ENCODE assay signal across 10 cellular contexts in genomic region chr2:218879881-218880748, GRCh38. TPM values are rescaled to one million over a fixed set of nuclear protein-coding genes. Genes with fewer than 3 reads are reported as not detected.
DNase-seq lines count a peak whose midpoint lies in the region; ATAC-seq and TF ChIP-seq lines count a peak whose summit lies in the region.
"Had no signal": no experiment of that assay in that cellular context is flagged by ENCODE, and none has a peak within 500 bp of the region (broad histone marks: within the 10 kb centered on the region; RNA-seq: fewer than 3 reads in every experiment).

No MANE protein-coding gene starts in this region.

- peaks cover 2% of the 10 kb centered on the region for H3K36me3 Mint-ChIP-seq in mesothelial cell of epicardium

- peak overlapping the region; percentile 74 for H3K4me3 Mint-ChIP-seq in mesothelial cell of epicardium

- POLR2A ChIA-PET in PC-3 (lab: Charles Lee; ENCODE audit: unreplicated experiment), result interaction anchor here (0.7 kb wide), 1 partner anchor 84 kb away, joined by 5 read pairs; no protein-coding TSS in a partner anchor

- H3K27ac ChIP-seq in PC-3 (ENCODE audit: low read length), result no peak overlapping the region
- H3K27ac ChIP-seq: 22Rv1 had no signal

- no peak for TF ChIP-seq CTCF in PC-3 (conservative IDR thresholded peaks at IDR 0.05; ENCODE audit: low read depth, low read length)
- TF ChIP-seq CTCF in mesothelial cell of epicardium (IDR thresholded peaks at IDR 0.05; ENCODE audit: unreplicated experiment), result no peak

- no peaks in the 10 kb centered on the region for H3K9me2 ChIP-seq in PC-3 (replicated peaks; ENCODE audit: low read length)

- no peaks in the 10 kb centered on the region for H3K27me3 ChIP-seq in PC-3 (ENCODE audit: low read length)

- no peaks in the 10 kb centered on the region for H3K9me3 ChIP-seq in PC-3 (ENCODE audit: low read length)

- H3K79me2 ChIP-seq in PC-3 (ENCODE audit: low read length), result no peaks in the 10 kb centered on the region

- H3K27ac Mint-ChIP-seq in mesothelial cell of epicardium, result peak overlapping the region; percentile 90

- ATAC-seq in HG02840 (IDR thresholded peaks at IDR 0.05; ENCODE audit: low FRiP score, unreplicated experiment), result peak; percentile 62
- peak; percentile 37 for ATAC-seq in PC-3
- peak; percentile 68 for ATAC-seq in stimulated activated naive CD8-positive, alpha-beta T cell treated with anti-CD3 and anti-CD28 coated beads, Interleukin-15, Interleukin-2, amounts not matched to agents 100 U/mL and 50 U/mL, for 24 hours

- no peaks in the 10 kb centered on the region for H4K20me1 ChIP-seq in PC-3 (ENCODE audit: low read length)

- no peaks in the 10 kb centered on the region for H3K9me3 Mint-ChIP-seq in mesothelial cell of epicardium

- intact Hi-C loops in PC-3 (cut with micrococcal nuclease), result loop anchor here (5.0 kb wide), 1 partner anchor 102 kb away; no protein-coding TSS in a partner anchor

- peak; percentile 50 for DNase-seq in DMS 273 (lab: John Stamatoyannopoulos, UW; ENCODE audit: unreplicated experiment)
- DNase-seq in DMS 273 treated with DMSO at 0.1 percent for 48 hours (lab: John Stamatoyannopoulos, UW), result no peak
- DNase-seq in PC-3, result no peak
- DNase-seq in activated naive CD4-positive, alpha-beta T cell treated with Interleukin-2 at 50 U/mL for 16 hours, result peak; percentile 80
- DNase-seq in mesothelial cell of epicardium (ENCODE audit: low spot score in 2 of 2, unreplicated experiment in 2 of 2), result peak; percentile 41 to 64
- DNase-seq in stimulated activated naive CD8-positive, alpha-beta T cell treated with anti-CD3 and anti-CD28 coated beads, Interleukin-15, Interleukin-2, amounts not matched to agents 100 U/mL and 50 U/mL, for 24 hours, result peak; percentile 78
- no peak for DNase-seq in globus pallidus (ENCODE audit: low spot score)

- CTCF ChIA-PET in PC-3 (lab: Charles Lee), result interaction anchor here (0.9 kb wide), 1 partner anchor 18 kb away, joined by 4 read pairs; no protein-coding TSS in a partner anchor

- no peak overlapping the region for H3K9ac ChIP-seq in PC-3 (ENCODE audit: low read length)

- no peaks in the 10 kb centered on the region for H3F3A ChIP-seq in PC-3 (ENCODE audit: low read length, unreplicated experiment)

- BruUV-seq in PC-3 (replicated peaks; lab: Mats Ljungman, UMichigan), result no TSS peak

- peak overlapping the region; percentile 14; the same call in 1 of the 2 replicates for H2AFZ ChIP-seq in PC-3 (ENCODE audit: low read length)

- H3K36me3 ChIP-seq in PC-3 (ENCODE audit: low read depth, low read length), result no peaks in the 10 kb centered on the region

- H3K27me3 Mint-ChIP-seq in mesothelial cell of epicardium (ENCODE audit: low read depth), result peaks cover 52% of the 10 kb centered on the region

- peak overlapping the region; percentile 73 for H3K4me2 ChIP-seq in PC-3 (ENCODE audit: low read length)

- no peaks in the 10 kb centered on the region for H3K4me1 ChIP-seq in PC-3 (ENCODE audit: insufficient read depth, low read length)

- peak overlapping the region; percentile 55; the same call in 1 of the 2 replicates for H3K4me3 ChIP-seq in PC-3 (ENCODE audit: low read length)

- H3K4me1 Mint-ChIP-seq in mesothelial cell of epicardium, result peaks cover 66% of the 10 kb centered on the region

RNA-seq across cellular contexts. Expression of gene WNT10A, which starts 0.5 kb away (rescaled TPM):
- 0.40 and 3.3 TPM in 2 replicates for total RNA-seq in PC-3 (2014; rRNA removed)
- total RNA-seq in mesothelial cell of epicardium, result 50.7 to 53.2 TPM (median 51.8 TPM) in 3 replicates
- total RNA-seq: dermis microvascular lymphatic vessel endothelial cell had no signal

RNA-seq across cellular contexts. Expression of gene WNT6, which starts 20.5 kb away (rescaled TPM):
- total RNA-seq in PC-3 (2014; rRNA removed) (not detected in 2 replicates), mesothelial cell of epicardium (106 to 118 TPM (median 115 TPM) in 3 replicates)
- total RNA-seq: dermis microvascular lymphatic vessel endothelial cell had no signal

RNA-seq across cellular contexts. Expression of gene PRKAG3, which starts 48.5 kb away (rescaled TPM):
- total RNA-seq in PC-3 (2014; rRNA removed), result not detected in 2 replicates
- 2.8 to 3.6 TPM (median 2.9 TPM) in 3 replicates for total RNA-seq in mesothelial cell of epicardium
- total RNA-seq: dermis microvascular lymphatic vessel endothelial cell had no signal

Comparison
In these comparisons a context has a peak if more than half of its experiments do, and no peak if none do; other contexts are left out.
1. DNase-seq: peak in DMS 273 (single experiment), activated naive CD4-positive, alpha-beta T cell treated with Interleukin-2 at 50 U/mL for 16 hours (single experiment), mesothelial cell of epicardium (2 of 2) and stimulated activated naive CD8-positive, alpha-beta T cell treated with anti-CD3 and anti-CD28 coated beads, Interleukin-15, Interleukin-2, amounts not matched to agents 100 U/mL and 50 U/mL, for 24 hours (single experiment); none in DMS 273 treated with DMSO at 0.1 percent for 48 hours (single experiment), PC-3 (single experiment) and globus pallidus (single experiment).
2. RNA of gene WNT10A, which starts 0.5 kb away (total RNA-seq): 50.7 to 53.2 TPM in mesothelial cell of epicardium; 0.40 to 3.3 TPM in PC-3; every median in the first group is over 10 times any median in the second.
3. RNA of gene WNT6, which starts 20.5 kb away (total RNA-seq): 106 to 118 TPM in mesothelial cell of epicardium; not detected in PC-3; every median in the first group is over 100 times any median in the second.
4. Peak in every context shown above with its lines, with median percentiles within 50 percentile points of each other: ATAC-seq.